1 cellular context compared by ENCODE assay signal in the genomic region with DNA sequence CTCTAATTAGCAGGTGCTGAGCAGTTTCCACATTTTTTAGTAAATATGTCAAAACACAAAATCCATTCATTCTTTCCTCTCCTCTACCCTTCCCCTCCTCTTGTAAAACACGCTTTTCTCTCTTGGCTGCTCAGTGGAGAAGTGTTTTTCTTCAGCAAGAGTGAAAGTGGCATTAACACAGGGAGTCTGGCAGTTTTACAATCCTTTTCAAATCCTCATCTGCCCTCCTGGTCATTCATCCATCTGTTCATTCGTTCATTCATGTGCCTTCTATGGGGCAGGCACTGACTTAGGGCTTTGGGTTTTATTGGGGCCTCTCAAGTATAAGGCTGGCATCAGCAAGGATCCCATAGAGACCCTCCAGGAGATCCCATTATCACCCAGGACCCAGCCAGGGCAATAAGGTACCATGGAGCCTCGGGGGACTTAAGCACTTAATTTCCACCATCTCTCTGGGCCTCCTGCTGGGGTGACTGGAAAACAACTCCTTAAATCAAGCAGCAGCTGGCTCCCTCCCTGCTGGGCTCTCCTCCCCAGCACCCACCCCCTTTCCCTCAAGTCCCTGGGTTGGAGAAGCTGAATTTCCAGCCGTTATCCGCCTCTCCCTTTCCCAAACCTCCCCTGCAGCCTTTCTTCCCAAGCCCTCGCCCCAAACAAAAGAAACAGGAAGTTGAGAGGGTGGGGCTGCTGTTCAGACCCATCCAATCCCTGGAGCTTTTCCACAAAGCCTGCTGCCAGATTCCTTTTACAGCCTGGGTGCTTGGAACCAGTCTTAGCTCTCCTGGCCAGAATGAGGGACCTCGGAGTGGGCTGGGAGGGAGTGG.
TF ChIP-seq lines count a peak whose summit lies in the region.

No MANE protein-coding gene starts in this region.

TF ChIP-seq in HepG2, 621 proteins besides CTCF, POLR2A, EP300 and RAD21:
- TF ChIP-seq, protein P1, sequence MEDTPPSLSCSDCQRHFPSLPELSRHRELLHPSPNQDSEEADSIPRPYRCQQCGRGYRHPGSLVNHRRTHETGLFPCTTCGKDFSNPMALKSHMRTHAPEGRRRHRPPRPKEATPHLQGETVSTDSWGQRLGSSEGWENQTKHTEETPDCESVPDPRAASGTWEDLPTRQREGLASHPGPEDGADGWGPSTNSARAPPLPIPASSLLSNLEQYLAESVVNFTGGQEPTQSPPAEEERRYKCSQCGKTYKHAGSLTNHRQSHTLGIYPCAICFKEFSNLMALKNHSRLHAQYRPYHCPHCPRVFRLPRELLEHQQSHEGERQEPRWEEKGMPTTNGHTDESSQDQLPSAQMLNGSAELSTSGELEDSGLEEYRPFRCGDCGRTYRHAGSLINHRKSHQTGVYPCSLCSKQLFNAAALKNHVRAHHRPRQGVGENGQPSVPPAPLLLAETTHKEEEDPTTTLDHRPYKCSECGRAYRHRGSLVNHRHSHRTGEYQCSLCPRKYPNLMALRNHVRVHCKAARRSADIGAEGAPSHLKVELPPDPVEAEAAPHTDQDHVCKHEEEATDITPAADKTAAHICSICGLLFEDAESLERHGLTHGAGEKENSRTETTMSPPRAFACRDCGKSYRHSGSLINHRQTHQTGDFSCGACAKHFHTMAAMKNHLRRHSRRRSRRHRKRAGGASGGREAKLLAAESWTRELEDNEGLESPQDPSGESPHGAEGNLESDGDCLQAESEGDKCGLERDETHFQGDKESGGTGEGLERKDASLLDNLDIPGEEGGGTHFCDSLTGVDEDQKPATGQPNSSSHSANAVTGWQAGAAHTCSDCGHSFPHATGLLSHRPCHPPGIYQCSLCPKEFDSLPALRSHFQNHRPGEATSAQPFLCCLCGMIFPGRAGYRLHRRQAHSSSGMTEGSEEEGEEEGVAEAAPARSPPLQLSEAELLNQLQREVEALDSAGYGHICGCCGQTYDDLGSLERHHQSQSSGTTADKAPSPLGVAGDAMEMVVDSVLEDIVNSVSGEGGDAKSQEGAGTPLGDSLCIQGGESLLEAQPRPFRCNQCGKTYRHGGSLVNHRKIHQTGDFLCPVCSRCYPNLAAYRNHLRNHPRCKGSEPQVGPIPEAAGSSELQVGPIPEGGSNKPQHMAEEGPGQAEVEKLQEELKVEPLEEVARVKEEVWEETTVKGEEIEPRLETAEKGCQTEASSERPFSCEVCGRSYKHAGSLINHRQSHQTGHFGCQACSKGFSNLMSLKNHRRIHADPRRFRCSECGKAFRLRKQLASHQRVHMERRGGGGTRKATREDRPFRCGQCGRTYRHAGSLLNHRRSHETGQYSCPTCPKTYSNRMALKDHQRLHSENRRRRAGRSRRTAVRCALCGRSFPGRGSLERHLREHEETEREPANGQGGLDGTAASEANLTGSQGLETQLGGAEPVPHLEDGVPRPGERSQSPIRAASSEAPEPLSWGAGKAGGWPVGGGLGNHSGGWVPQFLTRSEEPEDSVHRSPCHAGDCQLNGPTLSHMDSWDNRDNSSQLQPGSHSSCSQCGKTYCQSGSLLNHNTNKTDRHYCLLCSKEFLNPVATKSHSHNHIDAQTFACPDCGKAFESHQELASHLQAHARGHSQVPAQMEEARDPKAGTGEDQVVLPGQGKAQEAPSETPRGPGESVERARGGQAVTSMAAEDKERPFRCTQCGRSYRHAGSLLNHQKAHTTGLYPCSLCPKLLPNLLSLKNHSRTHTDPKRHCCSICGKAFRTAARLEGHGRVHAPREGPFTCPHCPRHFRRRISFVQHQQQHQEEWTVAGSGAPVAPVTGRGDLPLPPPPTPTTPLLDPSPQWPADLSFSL (CRISPR knock-in tag; IDR thresholded peaks at IDR 0.05), result no peak
- TF ChIP-seq, protein P2, sequence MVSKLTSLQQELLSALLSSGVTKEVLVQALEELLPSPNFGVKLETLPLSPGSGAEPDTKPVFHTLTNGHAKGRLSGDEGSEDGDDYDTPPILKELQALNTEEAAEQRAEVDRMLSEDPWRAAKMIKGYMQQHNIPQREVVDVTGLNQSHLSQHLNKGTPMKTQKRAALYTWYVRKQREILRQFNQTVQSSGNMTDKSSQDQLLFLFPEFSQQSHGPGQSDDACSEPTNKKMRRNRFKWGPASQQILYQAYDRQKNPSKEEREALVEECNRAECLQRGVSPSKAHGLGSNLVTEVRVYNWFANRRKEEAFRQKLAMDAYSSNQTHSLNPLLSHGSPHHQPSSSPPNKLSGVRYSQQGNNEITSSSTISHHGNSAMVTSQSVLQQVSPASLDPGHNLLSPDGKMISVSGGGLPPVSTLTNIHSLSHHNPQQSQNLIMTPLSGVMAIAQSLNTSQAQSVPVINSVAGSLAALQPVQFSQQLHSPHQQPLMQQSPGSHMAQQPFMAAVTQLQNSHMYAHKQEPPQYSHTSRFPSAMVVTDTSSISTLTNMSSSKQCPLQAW (CRISPR knock-in tag; IDR thresholded peaks at IDR 0.05), result no peak
TF ChIP-seq in HepG2: peak in this region for 0.
